Comparison of ENCODE assay signal across 9 cellular contexts in genomic region chr2:147062073-147062472, GRCh38.
"Had no signal": no experiment of that assay in that cellular context is flagged by ENCODE, and none has a peak within 500 bp of the region (broad histone marks: within the 10 kb centered on the region; RNA-seq: fewer than 3 reads in every experiment).

No MANE protein-coding gene starts in this region.

- DNase-seq: GM23248, GOT3, H9, HCEC 1CT, Karpas-422, KBM-7 had no signal

- H2AFZ ChIP-seq: GM23248 had no signal

- H3K27ac ChIP-seq: GM23248, KMS-11 had no signal

- H3K4me3 ChIP-seq: GM23248 had no signal

- FAIRE-seq: H54, HTR-8/SVneo had no signal

- H3K9ac ChIP-seq: GM23248, KMS-11 had no signal

- H3K4me3 Mint-ChIP-seq: H9 had no signal

- H3K27ac Mint-ChIP-seq: H9 had no signal

- H3K4me2 ChIP-seq: KMS-11 had no signal
